2 cellular contexts compared by ENCODE assay signal in the genomic region with DNA sequence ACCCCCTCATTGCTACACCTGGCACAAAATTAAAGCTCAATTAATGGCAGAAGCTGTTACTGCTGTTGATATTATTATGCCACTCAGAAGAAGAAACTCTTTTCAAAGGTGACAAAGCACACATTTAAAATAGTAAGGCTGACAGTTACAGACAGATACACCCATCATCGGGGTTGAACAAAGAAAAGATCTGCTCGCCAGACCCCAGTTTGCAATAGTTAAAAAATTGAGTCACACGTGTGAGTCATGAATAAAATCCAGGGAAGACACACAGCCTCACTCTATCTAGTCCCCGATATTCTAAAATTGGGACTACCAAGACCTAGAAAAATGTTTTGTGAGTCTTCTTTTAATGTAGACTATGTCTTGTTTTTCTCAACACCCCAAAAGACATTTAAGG.
TF ChIP-seq lines count a peak whose summit lies in the region.

No MANE protein-coding gene starts in this region.

TF ChIP-seq in SK-N-SH, 30 proteins besides CTCF, POLR2A, EP300 and RAD21 (continued from another document):
- no peak for TF ChIP-seq USF1 (IDR thresholded peaks at IDR 0.05; ENCODE audit: borderline replicate concordance, low read depth)
- no peak for TF ChIP-seq TEAD4 (IDR thresholded peaks at IDR 0.05; ENCODE audit: borderline replicate concordance, insufficient read depth)
- no peak for TF ChIP-seq RCOR1 (IDR thresholded peaks at IDR 0.05; ENCODE audit: low read length)
- peak; percentile 44 for TF ChIP-seq PBX3 (IDR thresholded peaks at IDR 0.05)
- TF ChIP-seq POLR2AphosphoS5 (IDR thresholded peaks at IDR 0.05; ENCODE audit: low read depth, low read length) = no peak
- TF ChIP-seq JUND (IDR thresholded peaks at IDR 0.05) = peak; percentile 55
- no peak for TF ChIP-seq EZH2phosphoT487 (IDR thresholded peaks at IDR 0.05; ENCODE audit: borderline replicate concordance, low read depth)
- peak; percentile 82 for TF ChIP-seq FOSL2 (IDR thresholded peaks at IDR 0.05; ENCODE audit: borderline replicate concordance, low read depth)
- TF ChIP-seq RFX5 (IDR thresholded peaks at IDR 0.05; ENCODE audit: low read length) = no peak

TF ChIP-seq in GM23338, 12 proteins besides CTCF, POLR2A, EP300 and RAD21 (continued from another document):
- TF ChIP-seq EZH2 (IDR thresholded peaks at IDR 0.05; ENCODE audit: low read depth, unreplicated experiment) = no peak
